8 cellular contexts compared by ENCODE assay signal in genomic region chr6:31580446-31580755, GRCh38. TPM values are rescaled to one million over a fixed set of nuclear protein-coding genes. Genes with fewer than 3 reads are reported as not detected.
A peak's percentile ranks its signal among the peaks of the same experiment; 100 is the strongest.
DNase-seq lines count a peak whose midpoint lies in the region; ATAC-seq, FAIRE-seq and TF ChIP-seq lines count a peak whose summit lies in the region.

No MANE protein-coding gene starts in this region.

- H3K9me3 ChIP-seq in kidney (ENCODE audit: control insufficient read depth in 1 of 2, low read length in 2 of 2) (no peaks in the 10 kb centered on the region), stomach (no peaks in the 10 kb centered on the region)

- H3K27me3 Mint-ChIP-seq in T-helper 1 cell treated with Interleukin-12 subunit alpha and Interleukin-12 subunit beta and Interleukin-4 antibody, amounts not matched to agents 30 μg/mL and 1 μg/mL, for 36 hours (ENCODE audit: low read depth) = no peaks in the 10 kb centered on the region
- H3K27me3 Mint-ChIP-seq in activated T-helper 2 cell treated with anti-CD3 and anti-CD28 coated beads, Interferon-gamma antibody, Interleukin-2, Interleukin-4, amounts not matched to agents 10 μg/mL and 5 μg/mL and 100 μg/mL, durations not matched to agents 14 hours and 24 hours and 36 hours (ENCODE audit: low read depth) = no peaks in the 10 kb centered on the region

- no peak for TF ChIP-seq POLR2A in stomach (IDR thresholded peaks at IDR 0.05)

- FAIRE-seq in kidney (lab: Jason Lieb, UNC) = no peak

- H3K9me3 Mint-ChIP-seq in T-helper 1 cell treated with Interleukin-12 subunit alpha and Interleukin-12 subunit beta and Interleukin-4 antibody, amounts not matched to agents 30 μg/mL and 1 μg/mL, for 36 hours = no peaks in the 10 kb centered on the region
- H3K9me3 Mint-ChIP-seq in activated T-helper 2 cell treated with anti-CD3 and anti-CD28 coated beads, Interferon-gamma antibody, Interleukin-2, Interleukin-4, amounts not matched to agents 10 μg/mL and 5 μg/mL and 100 μg/mL, durations not matched to agents 14 hours and 24 hours and 36 hours = no peaks in the 10 kb centered on the region

- H3K36me3 ChIP-seq in kidney (ENCODE audit: control insufficient read depth in 1 of 2, insufficient read depth in 2 of 2, low read length in 2 of 2) = no peaks in the 10 kb centered on the region
- no peaks in the 10 kb centered on the region for H3K36me3 ChIP-seq in stomach

- TF ChIP-seq EP300 in stomach (IDR thresholded peaks at IDR 0.05) = no peak

- TF ChIP-seq CTCF in kidney (IDR thresholded peaks at IDR 0.05; ENCODE audit: borderline replicate concordance, extremely low read depth, insufficient read depth) = no peak
- no peak for TF ChIP-seq CTCF in stomach (IDR thresholded peaks at IDR 0.05)

- no peak for ATAC-seq in GM19452 (IDR thresholded peaks at IDR 0.05; ENCODE audit: unreplicated experiment)

- peaks cover 70% of the 10 kb centered on the region for H3K36me3 Mint-ChIP-seq in T-helper 1 cell treated with Interleukin-12 subunit alpha and Interleukin-12 subunit beta and Interleukin-4 antibody, amounts not matched to agents 30 μg/mL and 1 μg/mL, for 36 hours (ENCODE audit: low read depth)
- peaks cover 48% of the 10 kb centered on the region for H3K36me3 Mint-ChIP-seq in activated T-helper 2 cell treated with anti-CD3 and anti-CD28 coated beads, Interferon-gamma antibody, Interleukin-2, Interleukin-4, amounts not matched to agents 10 μg/mL and 5 μg/mL and 100 μg/mL, durations not matched to agents 14 hours and 24 hours and 36 hours (ENCODE audit: low read depth)

- H3K27ac Mint-ChIP-seq in T-helper 1 cell treated with Interleukin-12 subunit alpha and Interleukin-12 subunit beta and Interleukin-4 antibody, amounts not matched to agents 30 μg/mL and 1 μg/mL, for 36 hours = peak overlapping the region; percentile 99
- peak overlapping the region; percentile 79 for H3K27ac Mint-ChIP-seq in activated T-helper 2 cell treated with anti-CD3 and anti-CD28 coated beads, Interferon-gamma antibody, Interleukin-2, Interleukin-4, amounts not matched to agents 10 μg/mL and 5 μg/mL and 100 μg/mL, durations not matched to agents 14 hours and 24 hours and 36 hours

- H3K4me1 ChIP-seq in kidney (ENCODE audit: control insufficient read depth in 1 of 2, insufficient read depth in 1 of 2, low read depth in 1 of 2, low read length in 2 of 2) = peaks cover 5 to 7% of the 10 kb centered on the region in 2 donors
- peaks cover 9 to 50% (median 19%) of the 10 kb centered on the region in 4 donors for H3K4me1 ChIP-seq in stomach

- H3K9ac ChIP-seq in kidney (ENCODE audit: low read length in 2 of 2) = peak overlapping the region; percentile 70 to 71

- no peaks in the 10 kb centered on the region for H3K27me3 ChIP-seq in stomach

- H3K4me1 Mint-ChIP-seq in T-helper 1 cell treated with Interleukin-12 subunit alpha and Interleukin-12 subunit beta and Interleukin-4 antibody, amounts not matched to agents 30 μg/mL and 1 μg/mL, for 36 hours (ENCODE audit: low read depth) = peaks cover 42% of the 10 kb centered on the region
- H3K4me1 Mint-ChIP-seq in activated T-helper 2 cell treated with anti-CD3 and anti-CD28 coated beads, Interferon-gamma antibody, Interleukin-2, Interleukin-4, amounts not matched to agents 10 μg/mL and 5 μg/mL and 100 μg/mL, durations not matched to agents 14 hours and 24 hours and 36 hours (ENCODE audit: low read depth) = peaks cover 56% of the 10 kb centered on the region

- WGBS in stomach, 5 donors = 31 to 40% (median 37%) methylated on average over 13 of the region's 13 CpGs

- DNase-seq in T-helper 1 cell = no peak
- DNase-seq in activated T-helper 2 cell treated with anti-CD3 and anti-CD28 coated beads, Interferon-gamma antibody, Interleukin-2, Interleukin-4, amounts not matched to agents 10 μg/mL and 5 μg/mL and 100 μg/mL, durations not matched to agents 14 hours and 24 hours and 36 hours (ENCODE audit: low spot score) = no peak
- DNase-seq in kidney = no peak
- DNase-seq in stomach = no peak
- DNase-seq in anterior cingulate cortex (lab: John Stamatoyannopoulos, UW) = no peak
- no peak for DNase-seq in inferior parietal cortex (ENCODE audit: extremely low spot score)

- peak overlapping the region; percentile 42 to 90 for H3K4me3 ChIP-seq in kidney (ENCODE audit: low read length in 2 of 2)
- H3K4me3 ChIP-seq in stomach = peak overlapping the region; percentile 65 to 76 (median 72)

- intact Hi-C loops in activated T-helper 2 cell treated with anti-CD3 and anti-CD28 coated beads, Interferon-gamma antibody, Interleukin-2, Interleukin-4, amounts not matched to agents 10 μg/mL and 5 μg/mL and 100 μg/mL, durations not matched to agents 14 hours and 24 hours and 36 hours (cut with micrococcal nuclease) = no loop called here
- intact Hi-C loops in kidney (cut with DNase I) (no loop called here), stomach (cut with DNase I; ENCODE audit: low total_unique reads) (no loop called here)

- H3K27ac ChIP-seq in kidney (ENCODE audit: low read depth in 2 of 2, low read length in 2 of 2) = no peak overlapping the region
- H3K27ac ChIP-seq in stomach = peak overlapping the region; percentile 25 to 89 (median 86)

- peak overlapping the region; percentile 100 for H3K4me3 Mint-ChIP-seq in T-helper 1 cell treated with Interleukin-12 subunit alpha and Interleukin-12 subunit beta and Interleukin-4 antibody, amounts not matched to agents 30 μg/mL and 1 μg/mL, for 36 hours
- peak overlapping the region; percentile 97 for H3K4me3 Mint-ChIP-seq in activated T-helper 2 cell treated with anti-CD3 and anti-CD28 coated beads, Interferon-gamma antibody, Interleukin-2, Interleukin-4, amounts not matched to agents 10 μg/mL and 5 μg/mL and 100 μg/mL, durations not matched to agents 14 hours and 24 hours and 36 hours (ENCODE audit: low read depth)

RNA-seq across cellular contexts. Expression of gene LTB, which starts 1.8 kb away (rescaled TPM):
- 16.3 and 16.6 TPM in 2 replicates for total RNA-seq in activated T-helper 2 cell treated with anti-CD3 and anti-CD28 coated beads, Interferon-gamma antibody, Interleukin-2, Interleukin-4, amounts not matched to agents 10 μg/mL and 5 μg/mL and 100 μg/mL, durations not matched to agents 14 hours and 24 hours and 36 hours
- total RNA-seq in kidney = 18.5 TPM
- 6.6 TPM for polyA plus RNA-seq in kidney (ENCODE audit: insufficient read depth, low read depth, low replicate concordance)
- total RNA-seq in stomach = 1 to 10 TPM in 1 of 5 donors, not detected in 4; 4.8 TPM
- 10 to 100 TPM in 1 of 3 donors, 1 to 10 TPM in 2; 4.2 to 13.4 (median 9.0) TPM for polyA plus RNA-seq in stomach

RNA-seq across cellular contexts. Expression of gene TNF, which starts 5.0 kb away (rescaled TPM):
- 94.4 and 96.8 TPM in 2 replicates for total RNA-seq in activated T-helper 2 cell treated with anti-CD3 and anti-CD28 coated beads, Interferon-gamma antibody, Interleukin-2, Interleukin-4, amounts not matched to agents 10 μg/mL and 5 μg/mL and 100 μg/mL, durations not matched to agents 14 hours and 24 hours and 36 hours
- total RNA-seq in kidney (5.4 TPM), stomach (under 1 TPM in 1 of 5 donors, not detected in 4; 0.58 TPM)
- polyA plus RNA-seq in kidney (ENCODE audit: insufficient read depth, low read depth, low replicate concordance) (0.69 TPM), stomach (under 1 TPM in 2 of 3 donors, not detected in 1; 0.28 to 0.31 TPM)

RNA-seq across cellular contexts. Expression of gene LST1, which starts 5.7 kb away (rescaled TPM):
- 10.2 and 14.6 TPM in 2 replicates for total RNA-seq in activated T-helper 2 cell treated with anti-CD3 and anti-CD28 coated beads, Interferon-gamma antibody, Interleukin-2, Interleukin-4, amounts not matched to agents 10 μg/mL and 5 μg/mL and 100 μg/mL, durations not matched to agents 14 hours and 24 hours and 36 hours
- 31.5 TPM for total RNA-seq in kidney
- 14.8 TPM for polyA plus RNA-seq in kidney (ENCODE audit: insufficient read depth, low read depth, low replicate concordance)
- 1 to 10 TPM in 2 of 5 donors, not detected in 3; 2.9 to 6.7 TPM for total RNA-seq in stomach
- 10 to 100 TPM in 2 of 3 donors, 1 to 10 TPM in 1; 8.8 to 35.4 (median 26.7) TPM for polyA plus RNA-seq in stomach

RNA-seq across cellular contexts. Expression of gene LTA, which starts 8.3 kb away (rescaled TPM):
- 293 and 308 TPM in 2 replicates for total RNA-seq in activated T-helper 2 cell treated with anti-CD3 and anti-CD28 coated beads, Interferon-gamma antibody, Interleukin-2, Interleukin-4, amounts not matched to agents 10 μg/mL and 5 μg/mL and 100 μg/mL, durations not matched to agents 14 hours and 24 hours and 36 hours
- total RNA-seq in kidney (0.35 TPM), stomach (not detected)
- polyA plus RNA-seq in kidney (ENCODE audit: insufficient read depth, low read depth, low replicate concordance) (not detected), stomach (under 1 TPM in 1 of 3 donors, not detected in 2; 0.18 TPM)

RNA-seq across cellular contexts. Expression of gene NCR3, which starts 12.4 kb away (rescaled TPM):
- total RNA-seq in activated T-helper 2 cell treated with anti-CD3 and anti-CD28 coated beads, Interferon-gamma antibody, Interleukin-2, Interleukin-4, amounts not matched to agents 10 μg/mL and 5 μg/mL and 100 μg/mL, durations not matched to agents 14 hours and 24 hours and 36 hours = 8.0 and 9.3 TPM in 2 replicates
- total RNA-seq in kidney (0.82 TPM), stomach (not detected)
- polyA plus RNA-seq in kidney (ENCODE audit: insufficient read depth, low read depth, low replicate concordance) (not detected), stomach (under 1 TPM in 1 of 3 donors, not detected in 2; 0.25 TPM)

Comparison
In these comparisons a context has a peak if more than half of its experiments do, and no peak if none do; other contexts are left out.
1. H3K27ac ChIP-seq: peak in stomach (5 of 5); none in kidney (0 of 2).
2. RNA of gene TNF, which starts 5.0 kb away (total RNA-seq): 94.4 to 96.8 TPM in activated T-helper 2 cell treated with anti-CD3 and anti-CD28 coated beads, Interferon-gamma antibody, Interleukin-2, Interleukin-4, amounts not matched to agents 10 μg/mL and 5 μg/mL and 100 μg/mL, durations not matched to agents 14 hours and 24 hours and 36 hours; 5.4 TPM in kidney (single experiment) and 0.58 TPM in stomach; every median in the first group is over 10 times any median in the second.